In the genomic region with DNA sequence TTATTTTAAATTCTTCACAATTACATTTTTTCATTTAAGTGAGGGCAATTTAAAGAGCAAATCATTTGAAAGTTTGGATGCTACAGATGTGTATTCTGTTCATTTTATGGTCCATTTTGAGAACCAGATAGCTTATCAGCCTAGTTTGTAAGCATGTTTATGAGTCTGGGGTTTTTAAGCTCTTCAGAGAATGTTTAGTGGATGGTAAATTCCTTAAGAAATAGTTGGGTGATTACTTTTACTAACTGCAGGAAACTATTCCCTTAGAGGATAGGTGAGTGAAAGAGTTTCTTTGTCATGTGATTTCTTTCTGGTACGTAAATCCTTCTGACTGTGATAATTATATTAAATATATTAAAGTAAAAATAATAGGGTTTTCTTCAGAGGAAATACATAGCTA, we compare ENCODE assay signal across 24 cellular contexts.
"Had no signal": no experiment of that assay in that cellular context is flagged by ENCODE, and none has a peak within 500 bp of the region (broad histone marks: within the 10 kb centered on the region; RNA-seq: fewer than 3 reads in every experiment).

No MANE protein-coding gene starts in this region.

- H3K4me2 ChIP-seq: neural progenitor cell had no signal

- H3K4me1 ChIP-seq: breast epithelium, neural progenitor cell, prostate gland, sigmoid colon, spleen had no signal

- H3K9ac ChIP-seq: neural progenitor cell had no signal

- H3K4me3 ChIP-seq: breast epithelium, mucosa of descending colon, neural progenitor cell, prostate gland, sigmoid colon, spleen, tibial nerve had no signal

- H2AFZ ChIP-seq: neural progenitor cell had no signal

- FAIRE-seq: urothelium cell line had no signal

- H3K27me3 Mint-ChIP-seq: activated CD4-positive, alpha-beta T cell treated with anti-CD3 and anti-CD28 coated beads, Interleukin-2, amount 10 ng/mL, durations not matched to agents 7 days and 5 days; activated naive CD4-positive, alpha-beta T cell treated with anti-CD3 and anti-CD28 coated beads, Interleukin-2, amount 10 ng/mL, durations not matched to agents 7 days and 5 days; activated naive CD8-positive, alpha-beta T cell treated with anti-CD3 and anti-CD28 coated beads, Interleukin-2, amount 50 U/mL, for 24 hours; activated T-cell treated with anti-CD3 and anti-CD28 coated beads, Interleukin-2, amount 50 U/mL, for 24 hours; naive thymus-derived CD4-positive, alpha-beta T cell; stimulated activated naive B cell treated with anti-CD40 and anti-IgM and Interleukin-4, amounts not matched to agents 10 μg/mL and 1 μg/mL and 100 μg/mL, for 72 hours had no signal

- H3K27me3 ChIP-seq: breast epithelium, neural progenitor cell, sigmoid colon, spleen, tibial nerve had no signal

- H3K36me3 Mint-ChIP-seq: activated naive CD4-positive, alpha-beta T cell treated with anti-CD3 and anti-CD28 coated beads, Interleukin-2, amount 10 ng/mL, durations not matched to agents 7 days and 5 days; neural progenitor cell; stimulated activated naive B cell treated with anti-CD40 and anti-IgM and Interleukin-4, amounts not matched to agents 10 μg/mL and 1 μg/mL and 100 μg/mL, for 72 hours had no signal

- H3K4me3 Mint-ChIP-seq: activated CD4-positive, alpha-beta T cell treated with anti-CD3 and anti-CD28 coated beads, Interleukin-2, amount 10 ng/mL, durations not matched to agents 7 days and 5 days; activated CD8-positive, alpha-beta T cell treated with anti-CD3 and anti-CD28 coated beads, Interleukin-2, amount 10 ng/mL, durations not matched to agents 7 days and 5 days; activated naive CD4-positive, alpha-beta T cell treated with anti-CD3 and anti-CD28 coated beads, Interleukin-2, amount 10 ng/mL, durations not matched to agents 7 days and 5 days; activated naive CD8-positive, alpha-beta T cell treated with anti-CD3 and anti-CD28 coated beads, Interleukin-2, amount 50 U/mL, for 24 hours; activated T-cell treated with anti-CD3 and anti-CD28 coated beads, Interleukin-2, amount 50 U/mL, for 24 hours; neural progenitor cell; stimulated activated naive B cell treated with anti-CD40 and anti-IgM and Interleukin-4, amounts not matched to agents 10 μg/mL and 1 μg/mL and 100 μg/mL, for 72 hours had no signal

- H3K4me1 Mint-ChIP-seq: neural progenitor cell had no signal

- H3K36me3 ChIP-seq: breast epithelium, neural progenitor cell, prostate gland, sigmoid colon, spleen, tibial nerve had no signal

- H3K27ac Mint-ChIP-seq: activated CD4-positive, alpha-beta T cell treated with anti-CD3 and anti-CD28 coated beads, Interleukin-2, amount 10 ng/mL, durations not matched to agents 7 days and 5 days; activated CD8-positive, alpha-beta T cell treated with anti-CD3 and anti-CD28 coated beads, Interleukin-2, amount 10 ng/mL, durations not matched to agents 7 days and 5 days; activated naive CD4-positive, alpha-beta T cell treated with anti-CD3 and anti-CD28 coated beads, Interleukin-2, amount 10 ng/mL, durations not matched to agents 7 days and 5 days; activated naive CD8-positive, alpha-beta T cell treated with anti-CD3 and anti-CD28 coated beads, Interleukin-2, amount 50 U/mL, for 24 hours; activated T-cell treated with anti-CD3 and anti-CD28 coated beads, Interleukin-2, amount 50 U/mL, for 24 hours; neural progenitor cell; stimulated activated naive B cell treated with anti-CD40 and anti-IgM and Interleukin-4, amounts not matched to agents 10 μg/mL and 1 μg/mL and 100 μg/mL, for 72 hours had no signal

- H3K27ac ChIP-seq: breast epithelium, neural progenitor cell, prostate gland, sigmoid colon, spleen, tibial nerve had no signal

- H3K9me3 Mint-ChIP-seq: activated naive CD4-positive, alpha-beta T cell treated with anti-CD3 and anti-CD28 coated beads, Interleukin-2, amount 10 ng/mL, durations not matched to agents 7 days and 5 days; activated naive CD8-positive, alpha-beta T cell treated with anti-CD3 and anti-CD28 coated beads, Interleukin-2, amount 50 U/mL, for 24 hours; activated T-cell treated with anti-CD3 and anti-CD28 coated beads, Interleukin-2, amount 50 U/mL, for 24 hours; naive thymus-derived CD4-positive, alpha-beta T cell; neural progenitor cell; stimulated activated naive B cell treated with anti-CD40 and anti-IgM and Interleukin-4, amounts not matched to agents 10 μg/mL and 1 μg/mL and 100 μg/mL, for 72 hours had no signal

- H3K9me3 ChIP-seq: breast epithelium, mucosa of descending colon, prostate gland, sigmoid colon, spleen, tibial nerve had no signal

- DNase-seq: activated CD4-positive, alpha-beta T cell treated with anti-CD3 and anti-CD28 coated beads, Interleukin-2, amount 10 ng/mL, durations not matched to agents 7 days and 5 days; activated CD8-positive, alpha-beta T cell treated with anti-CD3 and anti-CD28 coated beads, Interleukin-2, amount 10 ng/mL, durations not matched to agents 7 days and 5 days; activated effector memory CD4-positive, alpha-beta T cell treated with Interleukin-2 at 50 U/mL for 16 hours; activated naive CD4-positive, alpha-beta T cell treated with anti-CD3 and anti-CD28 coated beads, Interleukin-2, amount 10 ng/mL, durations not matched to agents 7 days and 5 days; activated naive CD8-positive, alpha-beta T cell treated with anti-CD3 and anti-CD28 coated beads, Interleukin-2, amount 50 U/mL, for 24 hours; activated T-cell treated with anti-CD3 and anti-CD28 coated beads, Interleukin-2, amount 50 U/mL, for 24 hours; aorta; effector CD4-positive, alpha-beta T cell; islet precursor cell; mucosa of descending colon; naive thymus-derived CD4-positive, alpha-beta T cell; sigmoid colon; spleen; stimulated activated naive B cell treated with anti-CD40 and anti-IgM and Interleukin-4, amounts not matched to agents 10 μg/mL and 1 μg/mL and 100 μg/mL, for 72 hours; T-helper 1 cell; T1000 had no signal

- ATAC-seq: activated CD4-positive, CD25-positive, alpha-beta regulatory T cell treated with anti-CD3 and anti-CD28 coated beads, Interleukin-2, amount 50 U/mL, for 24 hours; activated CD8-positive, alpha-beta T cell treated with anti-CD3 and anti-CD28 coated beads, Interleukin-2, amount 10 ng/mL, durations not matched to agents 7 days and 5 days; activated naive CD8-positive, alpha-beta T cell treated with anti-CD3 and anti-CD28 coated beads, Interleukin-2, amount 50 U/mL, for 24 hours; left lobe of liver; mucosa of descending colon; naive thymus-derived CD4-positive, alpha-beta T cell; SK-N-SH treated with all-trans-retinoic acid at 6 μM for 48 hours; stimulated activated naive B cell treated with anti-CD40 and anti-IgM and Interleukin-4, amounts not matched to agents 10 μg/mL and 1 μg/mL and 100 μg/mL, for 72 hours had no signal
